In genomic region chr2:109481196-109481555, GRCh38 we compare ENCODE assay signal across 1 cellular context.
TF ChIP-seq lines count a peak whose summit lies in the region.

No MANE protein-coding gene starts in this region.

TF ChIP-seq in HepG2, 621 proteins besides CTCF, POLR2A, EP300 and RAD21 (continued from another document):
- TF ChIP-seq MNT (IDR thresholded peaks at IDR 0.05) (no peak), ZNF232 (CRISPR knock-in tag; IDR thresholded peaks at IDR 0.05; ENCODE audit: borderline replicate concordance) (no peak), HIVEP1 (CRISPR knock-in tag; IDR thresholded peaks at IDR 0.05) (no peak), ZNF629 (CRISPR knock-in tag; conservative IDR thresholded peaks at IDR 0.05) (no peak), SYNCRIP (IDR thresholded peaks at IDR 0.05; ENCODE audit: insufficient read depth, low read depth, low read length) (no peak)
